In the genomic region with DNA sequence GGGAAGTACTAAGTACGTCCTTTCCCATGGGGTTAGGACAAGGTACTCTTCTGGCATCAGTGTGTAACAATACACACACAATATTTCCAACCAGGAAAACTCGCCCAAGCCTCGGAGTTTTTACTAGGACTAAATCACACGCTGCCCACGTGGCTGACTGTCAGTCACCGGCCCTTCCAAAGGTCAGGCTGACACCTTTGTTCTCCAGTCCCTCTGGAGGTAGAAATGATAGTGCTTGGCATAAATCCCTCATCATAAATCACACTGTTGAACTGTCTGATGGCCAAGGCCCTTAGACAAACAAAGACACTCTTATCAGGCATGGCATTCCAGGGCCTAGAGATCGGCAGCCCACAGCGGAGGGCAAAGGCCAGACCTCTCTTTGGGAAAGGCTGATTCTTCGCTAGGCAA, we compare ENCODE assay signal across 20 cellular contexts. TPM values are rescaled to one million over a fixed set of nuclear protein-coding genes. Genes with fewer than 3 reads are reported as not detected.
A peak's percentile ranks its signal among the peaks of the same experiment; 100 is the strongest.
DNase-seq lines count a peak whose midpoint lies in the region; ATAC-seq and TF ChIP-seq lines count a peak whose summit lies in the region.
"Had no signal": no experiment of that assay in that cellular context is flagged by ENCODE, and none has a peak within 500 bp of the region (broad histone marks: within the 10 kb centered on the region; RNA-seq: fewer than 3 reads in every experiment).

No MANE protein-coding gene starts in this region.

- TF ChIP-seq EP300 in transverse colon (IDR thresholded peaks at IDR 0.05; ENCODE audit: low read depth): no peak

- H3K36me3 ChIP-seq in Peyer's patch: no peaks in the 10 kb centered on the region
- H3K36me3 ChIP-seq in transverse colon: no peaks in the 10 kb centered on the region
- no peaks in the 10 kb centered on the region for H3K36me3 ChIP-seq in tibial artery
- H3K36me3 ChIP-seq: BLaER1 treated with 17β-estradiol and CSF1 and Interleukin-3, amounts not matched to agents 10 nM and 100 nM; thyroid gland had no signal

- H3K4me3 ChIP-seq in Peyer's patch (no peak overlapping the region), transverse colon (no peak overlapping the region), tibial artery (no peak overlapping the region)
- H3K4me3 ChIP-seq: BLaER1 treated with 17β-estradiol and CSF1 and Interleukin-3, amounts not matched to agents 10 nM and 100 nM; thyroid gland had no signal

- TF ChIP-seq POLR2A in Peyer's patch (IDR thresholded peaks at IDR 0.05) (peak in 1 of 2 donors; percentile 54), transverse colon (IDR thresholded peaks at IDR 0.05) (no peak)

- H3K27me3 ChIP-seq in Peyer's patch (no peaks in the 10 kb centered on the region), transverse colon (no peaks in the 10 kb centered on the region), tibial artery (peaks cover 0 to 15% of the 10 kb centered on the region in 2 donors)
- H3K27me3 ChIP-seq: BLaER1 treated with 17β-estradiol and CSF1 and Interleukin-3, amounts not matched to agents 10 nM and 100 nM; thyroid gland had no signal

- H3K27ac ChIP-seq in Peyer's patch (peak overlapping the region in 3 of 4 donors; percentile 21 to 79 (median 73)), transverse colon (peak overlapping the region; percentile 53 to 67 (median 59)), tibial artery (no peak overlapping the region)
- H3K27ac ChIP-seq: BLaER1 treated with 17β-estradiol and CSF1 and Interleukin-3, amounts not matched to agents 10 nM and 100 nM; thyroid gland had no signal

- H3K9me3 ChIP-seq in Peyer's patch (no peaks in the 10 kb centered on the region), transverse colon (no peaks in the 10 kb centered on the region), tibial artery (no peaks in the 10 kb centered on the region)
- H3K9me3 ChIP-seq: BLaER1 treated with 17β-estradiol and CSF1 and Interleukin-3, amounts not matched to agents 10 nM and 100 nM; SK-N-SH; thyroid gland had no signal

- intact Hi-C loops in transverse colon (cut with DNase I; ENCODE audit: low total_unique reads) (loop anchor here (10.0 kb wide), 1 partner anchor 1196 kb away; the partner anchor contains the start of gene OR6N1), tibial artery (cut with DNase I; ENCODE audit: low total_unique reads) (no loop called here)

- in situ Hi-C loops in transverse colon (cut with MboI; ENCODE audit: low pct_ligation_motif_present in 1 of 4, low pct_unique_long_range_greater_than_20kb in 1 of 4, low sequenced_read_pairs in 3 of 4): no loop called here

- no peak for ATAC-seq in GM21381 (IDR thresholded peaks at IDR 0.05; ENCODE audit: unreplicated experiment)
- ATAC-seq: activated CD4-positive, alpha-beta T cell treated with anti-CD3 and anti-CD28 coated beads for 36 hours; stimulated activated effector memory CD8-positive, alpha-beta T cell treated with anti-CD3 and anti-CD28 coated beads, Interleukin-12 subunit alpha, Interleukin-12 subunit beta, amount 100 ng/mL, for 72 hours had no signal

- peak in 3 of 6 experiments; percentile 60 to 69 (median 63) for TF ChIP-seq CTCF in Peyer's patch (IDR thresholded peaks at IDR 0.05)
- peak in 3 of 5 experiments; percentile 11 to 73 (median 49) for TF ChIP-seq CTCF in transverse colon (IDR thresholded peaks at IDR 0.05)
- TF ChIP-seq CTCF in tibial artery (IDR thresholded peaks at IDR 0.05): no peak

- DNase-seq in NCI-H748 (lab: John Stamatoyannopoulos, UW; ENCODE audit: unreplicated experiment): peak; percentile 7
- DNase-seq in NCI-H748 treated with DMSO at 0.1 percent for 48 hours (lab: John Stamatoyannopoulos, UW): no peak
- DNase-seq in Peyer's patch: peak in 2 of 3 donors; percentile 88 to 92
- DNase-seq in left kidney (ENCODE audit: low read depth, low spot score): peak; percentile 41
- peak; percentile 88 for DNase-seq in transverse colon
- DNase-seq in tibial artery: no peak
- no peak for DNase-seq in AG08396 (ENCODE audit: low spot score)
- DNase-seq: activated CD4-positive, alpha-beta T cell treated with anti-CD3 and anti-CD28 coated beads for 36 hours; GDM1; kidney glomerular epithelial cell; NCI-H1436; NCI-H2171; NK-92 treated with Interleukin-12 subunit alpha and Interleukin-12 subunit beta, amount 100 ng/mL, for 24 hours; retina; SK-N-SH; thyroid gland had no signal

- H3K4me1 ChIP-seq in Peyer's patch (peaks cover 0 to 28% (median 0%) of the 10 kb centered on the region in 4 donors), transverse colon (peaks cover 11 to 27% (median 13%) of the 10 kb centered on the region in 4 donors), tibial artery (no peaks in the 10 kb centered on the region)
- H3K4me1 ChIP-seq: BLaER1 treated with 17β-estradiol and CSF1 and Interleukin-3, amounts not matched to agents 10 nM and 100 nM; thyroid gland had no signal

- 51% methylated on average over 9 of the region's 9 CpGs; no CpG with 5 or more reads in 1 of the 2 donors for WGBS in transverse colon (ENCODE audit: low coverage in 1 of 2), 2 donors

RNA-seq across cellular contexts. Expression of gene SLAMF9, which starts 16.9 kb away (rescaled TPM):
- total RNA-seq in Peyer's patch (not detected), transverse colon (under 1 TPM in 1 of 4 donors, not detected in 3; 0.64 TPM)
- total RNA-seq: activated CD4-positive, alpha-beta T cell treated with anti-CD3 and anti-CD28 coated beads for 36 hours; frontal cortex; thyroid gland had no signal

RNA-seq across cellular contexts. Expression of gene IGSF9, which starts 25.5 kb away (rescaled TPM):
- total RNA-seq in Peyer's patch: 100 to 1,000 TPM in 1 of 4 donors, 10 to 100 TPM in 2, 1 to 10 TPM in 1; 5.8 to 169 (median 40.6) TPM
- total RNA-seq in transverse colon: 100 to 1,000 TPM in 1 of 4 donors, 10 to 100 TPM in 3; 40.7 to 137 (median 81.3) TPM

RNA-seq across cellular contexts. Expression of gene TAGLN2, which starts 45.6 kb away (rescaled TPM):
- total RNA-seq in Peyer's patch: 100 to 1,000 TPM; 120 to 304 (median 177) TPM
- total RNA-seq in transverse colon: 100 to 1,000 TPM in 3 of 4 donors, 10 to 100 TPM in 1; 65.1 to 235 (median 168) TPM

Comparison
In these comparisons a context has a peak if more than half of its experiments do, and no peak if none do; other contexts are left out.
1. DNase-seq: peak in NCI-H748 (single experiment), Peyer's patch (2 of 3), left kidney (single experiment) and transverse colon (single experiment); none in NCI-H748 treated with DMSO at 0.1 percent for 48 hours (single experiment), tibial artery (0 of 2) and AG08396 (single experiment).
2. H3K27ac ChIP-seq: peak in Peyer's patch (3 of 4) and transverse colon (4 of 4); none in tibial artery (0 of 2).
3. CTCF ChIP-seq: peak in transverse colon (3 of 5); none in tibial artery (0 of 2).